In the genomic region with DNA sequence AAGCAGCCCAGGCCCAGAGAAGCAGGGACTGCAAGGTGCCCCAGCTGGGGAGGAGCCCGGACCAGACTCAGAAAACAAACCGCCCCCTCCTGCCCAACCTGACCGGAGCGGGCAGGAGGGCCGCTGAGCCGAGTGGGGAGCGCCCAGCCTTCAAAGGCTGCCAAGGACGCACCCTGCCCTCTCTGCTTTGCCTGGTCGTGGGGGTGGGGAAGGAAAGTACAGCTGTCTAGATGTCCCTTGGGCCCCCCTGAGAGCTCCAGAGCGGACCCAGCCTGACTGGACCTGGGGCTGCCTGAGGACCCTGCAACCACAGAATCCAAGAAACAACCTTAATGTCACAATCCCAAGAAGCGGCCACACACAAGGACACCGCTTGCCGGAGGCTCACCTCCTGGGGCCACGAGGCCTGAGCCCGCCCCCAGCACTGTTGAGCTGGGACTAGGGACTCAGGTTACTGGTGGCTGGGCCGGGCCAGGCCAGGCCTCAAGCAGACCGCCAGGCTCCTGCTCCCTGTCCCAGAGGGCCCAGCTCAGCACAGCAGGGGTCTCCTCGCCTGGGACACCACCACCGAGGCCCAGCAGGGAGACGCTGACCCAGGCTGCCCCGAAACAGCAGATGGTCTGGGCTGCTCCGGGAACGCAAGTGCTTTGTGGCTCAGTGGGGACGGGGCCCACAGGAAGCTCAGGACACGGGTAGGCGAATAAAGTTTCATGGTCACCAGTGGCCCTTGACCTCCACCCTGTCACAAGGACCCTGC, we compare ENCODE assay signal across 1 cellular context.
TF ChIP-seq lines count a peak whose summit lies in the region.

No MANE protein-coding gene starts in this region.

TF ChIP-seq in HepG2, 621 proteins besides CTCF, POLR2A, EP300 and RAD21 (continued from another document and continues in another):
- TF ChIP-seq PRDM10 (CRISPR knock-in tag; IDR thresholded peaks at IDR 0.05; ENCODE audit: low read depth), result no peak
- TF ChIP-seq IRX3 (CRISPR knock-in tag; IDR thresholded peaks at IDR 0.05; ENCODE audit: borderline replicate concordance, low read depth), result no peak
- no peak for TF ChIP-seq ZNF160 (CRISPR knock-in tag; IDR thresholded peaks at IDR 0.05)
- no peak for TF ChIP-seq ARID2 (CRISPR knock-in tag; IDR thresholded peaks at IDR 0.05; ENCODE audit: borderline replicate concordance)
- TF ChIP-seq YY1 (IDR thresholded peaks at IDR 0.05; ENCODE audit: insufficient read depth, insufficient replicate concordance, low read depth, low read length), result peak; percentile 9
- TF ChIP-seq SP4 (CRISPR knock-in tag; IDR thresholded peaks at IDR 0.05), result no peak; the same call in 1 of the 2 replicates
- TF ChIP-seq, protein P1, sequence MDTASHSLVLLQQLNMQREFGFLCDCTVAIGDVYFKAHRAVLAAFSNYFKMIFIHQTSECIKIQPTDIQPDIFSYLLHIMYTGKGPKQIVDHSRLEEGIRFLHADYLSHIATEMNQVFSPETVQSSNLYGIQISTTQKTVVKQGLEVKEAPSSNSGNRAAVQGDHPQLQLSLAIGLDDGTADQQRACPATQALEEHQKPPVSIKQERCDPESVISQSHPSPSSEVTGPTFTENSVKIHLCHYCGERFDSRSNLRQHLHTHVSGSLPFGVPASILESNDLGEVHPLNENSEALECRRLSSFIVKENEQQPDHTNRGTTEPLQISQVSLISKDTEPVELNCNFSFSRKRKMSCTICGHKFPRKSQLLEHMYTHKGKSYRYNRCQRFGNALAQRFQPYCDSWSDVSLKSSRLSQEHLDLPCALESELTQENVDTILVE (CRISPR knock-in tag; IDR thresholded peaks at IDR 0.05), result no peak; the same call in 1 of the 2 replicates
- TF ChIP-seq AFF4 (CRISPR knock-in tag; IDR thresholded peaks at IDR 0.05), result no peak
- TF ChIP-seq MTERF4 (CRISPR knock-in tag; IDR thresholded peaks at IDR 0.05), result peak; percentile 66; the same call in 1 of the 2 replicates
- no peak for TF ChIP-seq MEF2D (CRISPR knock-in tag; IDR thresholded peaks at IDR 0.05)
- TF ChIP-seq ZNF296 (CRISPR knock-in tag; conservative IDR thresholded peaks at IDR 0.05), result no peak
- TF ChIP-seq TOPORS (CRISPR knock-in tag; IDR thresholded peaks at IDR 0.05), result no peak
- no peak for TF ChIP-seq SMAD1 (CRISPR knock-in tag; IDR thresholded peaks at IDR 0.05; ENCODE audit: borderline replicate concordance, low read depth)
- TF ChIP-seq THAP9 (CRISPR knock-in tag; IDR thresholded peaks at IDR 0.05; ENCODE audit: borderline replicate concordance), result peak; percentile 46; the same call in 1 of the 2 replicates
- TF ChIP-seq ZBTB7B (CRISPR knock-in tag; IDR thresholded peaks at IDR 0.05), result peak; percentile 72
- TF ChIP-seq, protein P2, sequence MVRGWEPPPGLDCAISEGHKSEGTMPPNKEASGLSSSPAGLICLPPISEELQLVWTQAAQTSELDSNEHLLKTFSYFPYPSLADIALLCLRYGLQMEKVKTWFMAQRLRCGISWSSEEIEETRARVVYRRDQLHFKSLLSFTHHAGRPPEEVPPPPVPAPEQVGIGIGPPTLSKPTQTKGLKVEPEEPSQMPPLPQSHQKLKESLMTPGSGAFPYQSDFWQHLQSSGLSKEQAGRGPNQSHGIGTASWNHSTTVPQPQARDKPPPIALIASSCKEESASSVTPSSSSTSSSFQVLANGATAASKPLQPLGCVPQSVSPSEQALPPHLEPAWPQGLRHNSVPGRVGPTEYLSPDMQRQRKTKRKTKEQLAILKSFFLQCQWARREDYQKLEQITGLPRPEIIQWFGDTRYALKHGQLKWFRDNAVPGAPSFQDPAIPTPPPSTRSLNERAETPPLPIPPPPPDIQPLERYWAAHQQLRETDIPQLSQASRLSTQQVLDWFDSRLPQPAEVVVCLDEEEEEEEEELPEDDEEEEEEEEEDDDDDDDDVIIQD (CRISPR knock-in tag; IDR thresholded peaks at IDR 0.05; ENCODE audit: low read depth), result peak; percentile 65; the same call in 1 of the 2 replicates
- 0 out of 2 replicates have a peak, but pooled peaks have one; percentile 12 for TF ChIP-seq NR2F6 (IDR thresholded peaks at IDR 0.05)
- peak; percentile 6; the same call in 1 of the 2 replicates for TF ChIP-seq NR2F6 (CRISPR knock-in tag; IDR thresholded peaks at IDR 0.05)
- no peak for TF ChIP-seq BATF2 (CRISPR knock-in tag; IDR thresholded peaks at IDR 0.05)
- TF ChIP-seq NFKBIZ (CRISPR knock-in tag; IDR thresholded peaks at IDR 0.05), result no peak
- no peak for TF ChIP-seq KDM1A (CRISPR knock-in tag; IDR thresholded peaks at IDR 0.05)
- no peak for TF ChIP-seq PHF20 (CRISPR knock-in tag; IDR thresholded peaks at IDR 0.05)
- no peak for TF ChIP-seq ZNF17 (CRISPR knock-in tag; IDR thresholded peaks at IDR 0.05)
- TF ChIP-seq ATF1 (CRISPR knock-in tag; IDR thresholded peaks at IDR 0.05), result no peak
- TF ChIP-seq NFAT5 (CRISPR knock-in tag; IDR thresholded peaks at IDR 0.05), result 0 out of 2 replicates have a peak, but pooled peaks have one; percentile 34
- peak; percentile 60; the same call in 1 of the 2 replicates for TF ChIP-seq ZNF776 (CRISPR knock-in tag; IDR thresholded peaks at IDR 0.05)
- no peak; the same call in 1 of the 2 replicates for TF ChIP-seq ZNF441 (CRISPR knock-in tag; IDR thresholded peaks at IDR 0.05; ENCODE audit: borderline replicate concordance)
- TF ChIP-seq ATF7 (IDR thresholded peaks at IDR 0.05), result no peak
- TF ChIP-seq ATF7 (CRISPR knock-in tag; IDR thresholded peaks at IDR 0.05), result peak; percentile 44; the same call in 1 of the 2 replicates
- peak; percentile 78; the same call in 1 of the 2 replicates for TF ChIP-seq ZNF34 (CRISPR knock-in tag; IDR thresholded peaks at IDR 0.05; ENCODE audit: borderline replicate concordance)
- TF ChIP-seq MTF1 (CRISPR knock-in tag; IDR thresholded peaks at IDR 0.05), result no peak
